Comparison of ENCODE assay signal across 8 cellular contexts in genomic region chr13:98447881-98448641, GRCh38.
A peak's percentile ranks its signal among the peaks of the same experiment; 100 is the strongest.
DNase-seq lines count a peak whose midpoint lies in the region; ATAC-seq and TF ChIP-seq lines count a peak whose summit lies in the region.

No MANE protein-coding gene starts in this region.

- no peaks in the 10 kb centered on the region for H3K9me3 Mint-ChIP-seq in CD8-positive, alpha-beta memory T cell
- no peaks in the 10 kb centered on the region for H3K9me3 Mint-ChIP-seq in activated T-helper 17 cell treated with anti-CD3 and anti-CD28 coated beads, Interleukin-2, amount 50 U/mL, for 72 hours

- H3K9me2 ChIP-seq in hepatocyte (replicated peaks; ENCODE audit: insufficient read depth): no peaks in the 10 kb centered on the region

- POLR2A ChIA-PET in CD8-positive, alpha-beta memory T cell (lab: Charles Lee): no interaction called here

- peaks cover 28 to 36% (median 30%) of the 10 kb centered on the region in 3 donors for H3K4me1 Mint-ChIP-seq in CD8-positive, alpha-beta memory T cell
- H3K4me1 Mint-ChIP-seq in activated T-helper 17 cell treated with anti-CD3 and anti-CD28 coated beads, Interleukin-2, amount 50 U/mL, for 72 hours: peaks cover 29% of the 10 kb centered on the region

- no peak for TF ChIP-seq POLR2A in upper lobe of left lung (IDR thresholded peaks at IDR 0.05)

- ATAC-seq in activated T-helper 17 cell treated with anti-CD3 and anti-CD28 coated beads, Interleukin-2, amount 50 U/mL, for 72 hours (replicated peaks): peak; percentile 61
- ATAC-seq in upper lobe of left lung (ENCODE audit: low FRiP score in 2 of 2): no peak
- no peak for ATAC-seq in GM18870 (IDR thresholded peaks at IDR 0.05; ENCODE audit: unreplicated experiment)

- H3K9ac ChIP-seq in HUES64 (ENCODE audit: low read depth, low read length): no peak overlapping the region

- H3K27me3 ChIP-seq in CD8-positive, alpha-beta memory T cell (ENCODE audit: insufficient read depth, low read length, poor library complexity, severe bottlenecking): no peaks in the 10 kb centered on the region
- H3K27me3 ChIP-seq in HUES64 (ENCODE audit: insufficient read depth, low read length): no peaks in the 10 kb centered on the region
- H3K27me3 ChIP-seq in hepatocyte: no peaks in the 10 kb centered on the region
- no peaks in the 10 kb centered on the region for H3K27me3 ChIP-seq in upper lobe of left lung
- no peaks in the 10 kb centered on the region for H3K27me3 ChIP-seq in tibial artery

- no peak for TF ChIP-seq EP300 in upper lobe of left lung (IDR thresholded peaks at IDR 0.05)

- H3K4me3 ChIP-seq in CD8-positive, alpha-beta memory T cell (ENCODE audit: low read length): no peak overlapping the region
- H3K4me3 ChIP-seq in HUES64 (ENCODE audit: low read length): no peak overlapping the region
- no peak overlapping the region for H3K4me3 ChIP-seq in hepatocyte
- H3K4me3 ChIP-seq in upper lobe of left lung: no peak overlapping the region
- H3K4me3 ChIP-seq in tibial artery: no peak overlapping the region

- H2AFZ ChIP-seq in hepatocyte: no peak overlapping the region

- H3K79me2 ChIP-seq in hepatocyte: peaks cover 6% of the 10 kb centered on the region

- CTCF ChIA-PET in CD8-positive, alpha-beta memory T cell (lab: Charles Lee): interaction anchor here (0.7 to 5.6 kb wide), 3 partner anchors 9 to 225 kb away, joined by 3 to 151 read pairs (median 3); no protein-coding TSS in a partner anchor

- WGBS in HUES64: 86% methylated on average over 28 of the region's 28 CpGs
- 86% methylated on average over 28 of the region's 28 CpGs for WGBS in hepatocyte (ENCODE audit: low lambda C conversion rate, missing lambda C conversion rate)
- 77 to 83% methylated on average over 28 of the region's 28 CpGs for WGBS in upper lobe of left lung, 2 donors

- H3K27ac Mint-ChIP-seq in CD8-positive, alpha-beta memory T cell: peak overlapping the region in 6 of 8 donors; percentile 6 to 82 (median 53)
- peak overlapping the region; percentile 83 for H3K27ac Mint-ChIP-seq in activated T-helper 17 cell treated with anti-CD3 and anti-CD28 coated beads, Interleukin-2, amount 50 U/mL, for 72 hours

- H3K4me2 ChIP-seq in hepatocyte: no peak overlapping the region

- intact Hi-C loops in tibial artery (cut with DNase I; ENCODE audit: low total_unique reads): loop anchor here (10.0 kb wide), 1 partner anchor 137 kb away; no protein-coding TSS in a partner anchor

- H3K9me3 ChIP-seq in CD8-positive, alpha-beta memory T cell (ENCODE audit: low read length): no peaks in the 10 kb centered on the region
- no peaks in the 10 kb centered on the region for H3K9me3 ChIP-seq in HUES64 (ENCODE audit: insufficient read depth, low read depth, low read length)
- no peaks in the 10 kb centered on the region for H3K9me3 ChIP-seq in hepatocyte (ENCODE audit: low read depth)
- H3K9me3 ChIP-seq in upper lobe of left lung: no peaks in the 10 kb centered on the region
- no peaks in the 10 kb centered on the region for H3K9me3 ChIP-seq in tibial artery

- TF ChIP-seq CTCF in hepatocyte (IDR thresholded peaks at IDR 0.05; ENCODE audit: poor library complexity) (peak; percentile 39), upper lobe of left lung (IDR thresholded peaks at IDR 0.05) (peak in 5 of 6 experiments; percentile 16 to 25 (median 24)), tibial artery (IDR thresholded peaks at IDR 0.05) (peak in 1 of 2 experiments; percentile 37)

- H4K20me1 ChIP-seq in hepatocyte (ENCODE audit: insufficient read depth, poor library complexity, severe bottlenecking): no peaks in the 10 kb centered on the region

- no peaks in the 10 kb centered on the region for H3K27me3 Mint-ChIP-seq in CD8-positive, alpha-beta memory T cell
- no peaks in the 10 kb centered on the region for H3K27me3 Mint-ChIP-seq in activated T-helper 17 cell treated with anti-CD3 and anti-CD28 coated beads, Interleukin-2, amount 50 U/mL, for 72 hours

- peaks cover 2% of the 10 kb centered on the region for H3K36me3 ChIP-seq in CD8-positive, alpha-beta memory T cell (ENCODE audit: insufficient read depth, low read length)
- H3K36me3 ChIP-seq in HUES64 (ENCODE audit: insufficient read depth, low read length): peaks cover 53% of the 10 kb centered on the region
- H3K36me3 ChIP-seq in hepatocyte (replicated peaks; ENCODE audit: insufficient read depth, low read depth): no peaks in the 10 kb centered on the region
- peaks cover 13 to 65% (median 35%) of the 10 kb centered on the region in 4 donors for H3K36me3 ChIP-seq in upper lobe of left lung
- peaks cover 12 to 52% (median 34%) of the 10 kb centered on the region in 3 donors for H3K36me3 ChIP-seq in tibial artery

- no peak overlapping the region for H3K27ac ChIP-seq in CD8-positive, alpha-beta memory T cell (ENCODE audit: low read depth, low read length)
- H3K27ac ChIP-seq in HUES64 (ENCODE audit: low read depth, low read length): peak overlapping the region; percentile 35; the same call in 1 of the 2 replicates
- H3K27ac ChIP-seq in hepatocyte: no peak overlapping the region
- H3K27ac ChIP-seq in upper lobe of left lung: no peak overlapping the region
- H3K27ac ChIP-seq in tibial artery: no peak overlapping the region

- DNase-seq in CD8-positive, alpha-beta memory T cell: no peak
- DNase-seq in hepatocyte (ENCODE audit: low spot score) (peak; percentile 48), upper lobe of left lung (no peak), NCI-H2171 (lab: John Stamatoyannopoulos, UW) (no peak), tibial artery (no peak)

- peaks cover 11% of the 10 kb centered on the region for H3K4me1 ChIP-seq in CD8-positive, alpha-beta memory T cell (ENCODE audit: insufficient read depth, low read length)
- H3K4me1 ChIP-seq in HUES64 (ENCODE audit: insufficient read depth, low read length): peaks cover 21% of the 10 kb centered on the region
- H3K4me1 ChIP-seq in hepatocyte (ENCODE audit: insufficient read depth): peaks cover 6% of the 10 kb centered on the region
- peaks cover 5 to 16% (median 10%) of the 10 kb centered on the region in 4 donors for H3K4me1 ChIP-seq in upper lobe of left lung
- H3K4me1 ChIP-seq in tibial artery: peaks cover 0 to 51% (median 28%) of the 10 kb centered on the region in 4 donors

- peak overlapping the region in 1 of 7 donors; percentile 63 for H3K4me3 Mint-ChIP-seq in CD8-positive, alpha-beta memory T cell
- H3K4me3 Mint-ChIP-seq in activated T-helper 17 cell treated with anti-CD3 and anti-CD28 coated beads, Interleukin-2, amount 50 U/mL, for 72 hours: no peak overlapping the region

- peaks cover 0 to 55% (median 9%) of the 10 kb centered on the region in 3 donors for H3K36me3 Mint-ChIP-seq in CD8-positive, alpha-beta memory T cell
- H3K36me3 Mint-ChIP-seq in activated T-helper 17 cell treated with anti-CD3 and anti-CD28 coated beads, Interleukin-2, amount 50 U/mL, for 72 hours (ENCODE audit: low read depth): peaks cover 76% of the 10 kb centered on the region
